Comparison of ENCODE assay signal across 1 cellular context in the genomic region with DNA sequence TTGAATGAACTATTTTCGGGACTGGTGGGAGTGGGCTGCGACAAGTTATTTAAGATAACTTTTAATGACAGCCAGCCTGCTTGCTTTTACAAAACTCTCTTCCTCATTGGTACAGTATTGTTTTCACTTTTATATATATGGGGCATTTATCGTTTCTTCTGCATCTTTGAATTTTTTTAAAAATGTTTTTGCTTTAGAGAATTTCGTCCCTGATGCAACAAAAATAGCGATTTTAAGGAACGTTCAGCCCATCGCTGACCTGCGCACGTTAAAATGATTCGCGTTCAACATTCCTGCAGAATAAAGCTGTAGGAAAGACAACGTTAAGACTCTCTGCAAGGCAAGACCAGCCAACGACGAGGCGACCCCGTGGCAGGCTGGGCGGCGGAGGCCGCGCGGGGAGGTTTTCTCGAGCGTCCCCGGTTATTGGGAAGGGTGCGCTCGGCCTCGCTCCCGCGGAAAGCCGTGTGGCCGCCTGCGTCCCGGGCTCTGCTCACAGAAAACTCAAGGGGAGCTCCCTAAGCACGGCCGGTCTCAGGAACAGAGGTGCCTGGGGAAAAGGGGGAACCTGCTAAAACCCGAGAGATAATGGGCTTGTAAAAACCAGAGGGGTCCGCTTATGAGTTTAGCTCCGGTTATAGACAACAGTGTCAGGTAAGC.
TF ChIP-seq lines count a peak whose summit lies in the region.

No MANE protein-coding gene starts in this region.

TF ChIP-seq in neural cell, 6 proteins besides CTCF, POLR2A, EP300 and RAD21:
- TF ChIP-seq MXI1 (conservative IDR thresholded peaks at IDR 0.05; ENCODE audit: poor library complexity, severe bottlenecking) (no peak), EZH2 (IDR thresholded peaks at IDR 0.05; ENCODE audit: borderline replicate concordance, insufficient read depth, low read length, poor library complexity, severe bottlenecking) (peak; percentile 90)
